ENCODE assay signal across 14 cellular contexts in genomic region chr22:19440411-19441195, GRCh38. TPM values are rescaled to one million over a fixed set of nuclear protein-coding genes. Genes with fewer than 3 reads are reported as not detected.
DNase-seq lines count a peak whose midpoint lies in the region; ATAC-seq and TF ChIP-seq lines count a peak whose summit lies in the region.
"Had no signal": no experiment of that assay in that cellular context is flagged by ENCODE, and none has a peak within 500 bp of the region (broad histone marks: within the 10 kb centered on the region; RNA-seq: fewer than 3 reads in every experiment).

No MANE protein-coding gene starts in this region.

- no peak for TF ChIP-seq CTCF in progenitor cell of endocrine pancreas (IDR thresholded peaks at IDR 0.05; ENCODE audit: unreplicated experiment)

- no peaks in the 10 kb centered on the region for H3K9me3 Mint-ChIP-seq in activated T-cell treated with anti-CD3 and anti-CD28 coated beads, Interleukin-2, amount 50 U/mL, for 72 hours
- H3K9me3 Mint-ChIP-seq in activated naive CD4-positive, alpha-beta T cell treated with anti-CD3 and anti-CD28 coated beads, Interleukin-2, amount 50 U/mL, for 72 hours: no peaks in the 10 kb centered on the region
- no peaks in the 10 kb centered on the region for H3K9me3 Mint-ChIP-seq in progenitor cell of endocrine pancreas (ENCODE audit: low read depth)
- H3K9me3 Mint-ChIP-seq: neural progenitor cell had no signal

- no peak overlapping the region for H3K4me3 Mint-ChIP-seq in activated T-cell treated with anti-CD3 and anti-CD28 coated beads, Interleukin-2, amount 50 U/mL, for 72 hours
- H3K4me3 Mint-ChIP-seq in progenitor cell of endocrine pancreas (ENCODE audit: low read depth): no peak overlapping the region
- H3K4me3 Mint-ChIP-seq: activated naive CD8-positive, alpha-beta T cell; neural progenitor cell had no signal

- ATAC-seq in activated T-cell treated with anti-CD3 and anti-CD28 coated beads, Interleukin-2, amount 50 U/mL, for 72 hours (replicated peaks in 1 of 2): no peak
- ATAC-seq in activated naive CD4-positive, alpha-beta T cell treated with anti-CD3 and anti-CD28 coated beads, Interleukin-2, amount 50 U/mL, for 72 hours: no peak
- no peak for ATAC-seq in GM19324 (IDR thresholded peaks at IDR 0.05; ENCODE audit: low FRiP score, unreplicated experiment)
- ATAC-seq: esophagus mucosa had no signal

- H3K27ac Mint-ChIP-seq in activated T-cell treated with anti-CD3 and anti-CD28 coated beads, Interleukin-2, amount 50 U/mL, for 72 hours: peak overlapping the region; percentile 40
- peak overlapping the region; percentile 36 to 74 for H3K27ac Mint-ChIP-seq in activated naive CD4-positive, alpha-beta T cell treated with anti-CD3 and anti-CD28 coated beads, Interleukin-2, amount 50 U/mL, for 72 hours
- peak overlapping the region; percentile 24 for H3K27ac Mint-ChIP-seq in progenitor cell of endocrine pancreas
- H3K27ac Mint-ChIP-seq: activated naive CD8-positive, alpha-beta T cell; neural progenitor cell had no signal

- H3K4me1 Mint-ChIP-seq in activated T-cell treated with anti-CD3 and anti-CD28 coated beads, Interleukin-2, amount 50 U/mL, for 72 hours (ENCODE audit: low read depth): peaks cover 24% of the 10 kb centered on the region
- peaks cover 4% of the 10 kb centered on the region for H3K4me1 Mint-ChIP-seq in progenitor cell of endocrine pancreas (ENCODE audit: low read depth)

- no peak for DNase-seq in activated T-cell treated with anti-CD3 and anti-CD28 coated beads, Interleukin-2, amount 50 U/mL, for 72 hours
- DNase-seq in activated T-cell treated with anti-CD3 and anti-CD28 coated beads, Interleukin-2, amount 50 U/mL, for 48 hours: no peak
- DNase-seq in activated naive CD4-positive, alpha-beta T cell treated with anti-CD3 and anti-CD28 coated beads, Interleukin-2, amount 50 U/mL, for 72 hours (ENCODE audit: low spot score in 2 of 2): no peak
- no peak for DNase-seq in progenitor cell of endocrine pancreas (ENCODE audit: low spot score, unreplicated experiment)
- no peak for DNase-seq in 8988T
- DNase-seq: ACHN, dorsolateral prefrontal cortex, NCI-H187 treated with DMSO at 0.1 percent for 48 hours, NCI-H446 treated with DMSO at 0.1 percent for 48 hours, uterus had no signal

- peaks cover 1 to 5% of the 10 kb centered on the region in 2 donors for H3K36me3 Mint-ChIP-seq in activated T-cell treated with anti-CD3 and anti-CD28 coated beads, Interleukin-2, amount 50 U/mL, for 72 hours (ENCODE audit: insufficient read depth in 2 of 2)
- H3K36me3 Mint-ChIP-seq in activated naive CD4-positive, alpha-beta T cell treated with anti-CD3 and anti-CD28 coated beads, Interleukin-2, amount 50 U/mL, for 72 hours: peaks cover 0 to 10% of the 10 kb centered on the region in 2 donors
- peaks cover 6% of the 10 kb centered on the region for H3K36me3 Mint-ChIP-seq in progenitor cell of endocrine pancreas (ENCODE audit: insufficient read depth)

- no peaks in the 10 kb centered on the region for H3K27me3 Mint-ChIP-seq in activated T-cell treated with anti-CD3 and anti-CD28 coated beads, Interleukin-2, amount 50 U/mL, for 72 hours (ENCODE audit: low read depth)
- H3K27me3 Mint-ChIP-seq in progenitor cell of endocrine pancreas: no peaks in the 10 kb centered on the region
- H3K27me3 Mint-ChIP-seq: activated naive CD8-positive, alpha-beta T cell had no signal

RNA-seq across cellular contexts. Expression of gene C22orf39, which starts 6.9 kb away (rescaled TPM):
- 10 to 100 TPM; 34.3 to 40.6 TPM for total RNA-seq in activated T-cell treated with anti-CD3 and anti-CD28 coated beads, Interleukin-2, amount 50 U/mL, for 72 hours
- 10 to 100 TPM; 25.7 to 26.3 TPM for total RNA-seq in activated naive CD4-positive, alpha-beta T cell treated with anti-CD3 and anti-CD28 coated beads, Interleukin-2, amount 50 U/mL, for 72 hours
- 28.8 and 33.7 TPM in 2 replicates for total RNA-seq in progenitor cell of endocrine pancreas

RNA-seq across cellular contexts. Expression of gene MRPL40, which starts 8.3 kb away (rescaled TPM):
- 10 to 100 TPM; 27.1 to 27.2 TPM for total RNA-seq in activated T-cell treated with anti-CD3 and anti-CD28 coated beads, Interleukin-2, amount 50 U/mL, for 72 hours
- 10 to 100 TPM in 1 of 2 donors, 1 to 10 TPM in 1; 8.2 to 32.2 TPM for total RNA-seq in activated naive CD4-positive, alpha-beta T cell treated with anti-CD3 and anti-CD28 coated beads, Interleukin-2, amount 50 U/mL, for 72 hours
- 20.7 and 23.6 TPM in 2 replicates for total RNA-seq in progenitor cell of endocrine pancreas

RNA-seq across cellular contexts. Expression of gene HIRA, which starts 9.1 kb away (rescaled TPM):
- 10 to 100 TPM; 30.7 to 36.6 TPM for total RNA-seq in activated T-cell treated with anti-CD3 and anti-CD28 coated beads, Interleukin-2, amount 50 U/mL, for 72 hours
- total RNA-seq in activated naive CD4-positive, alpha-beta T cell treated with anti-CD3 and anti-CD28 coated beads, Interleukin-2, amount 50 U/mL, for 72 hours: 10 to 100 TPM; 18.1 to 37.0 TPM
- 45.3 and 45.9 TPM in 2 replicates for total RNA-seq in progenitor cell of endocrine pancreas

RNA-seq across cellular contexts. Expression of gene UFD1, which starts 38.4 kb away (rescaled TPM):
- 10 to 100 TPM; 68.3 to 78.6 TPM for total RNA-seq in activated T-cell treated with anti-CD3 and anti-CD28 coated beads, Interleukin-2, amount 50 U/mL, for 72 hours
- total RNA-seq in activated naive CD4-positive, alpha-beta T cell treated with anti-CD3 and anti-CD28 coated beads, Interleukin-2, amount 50 U/mL, for 72 hours: 100 to 1,000 TPM in 1 of 2 donors, 10 to 100 TPM in 1; 81.7 to 136 TPM
- total RNA-seq in progenitor cell of endocrine pancreas: 53.5 and 55.3 TPM in 2 replicates

RNA-seq across cellular contexts. Expression of gene CDC45, which starts 39.1 kb away (rescaled TPM):
- 100 to 1,000 TPM; 119 to 144 TPM for total RNA-seq in activated T-cell treated with anti-CD3 and anti-CD28 coated beads, Interleukin-2, amount 50 U/mL, for 72 hours
- total RNA-seq in activated naive CD4-positive, alpha-beta T cell treated with anti-CD3 and anti-CD28 coated beads, Interleukin-2, amount 50 U/mL, for 72 hours: 10 to 100 TPM; 92.1 to 99.7 TPM
- total RNA-seq in progenitor cell of endocrine pancreas: 16.1 and 18.1 TPM in 2 replicates
